In the genomic region with DNA sequence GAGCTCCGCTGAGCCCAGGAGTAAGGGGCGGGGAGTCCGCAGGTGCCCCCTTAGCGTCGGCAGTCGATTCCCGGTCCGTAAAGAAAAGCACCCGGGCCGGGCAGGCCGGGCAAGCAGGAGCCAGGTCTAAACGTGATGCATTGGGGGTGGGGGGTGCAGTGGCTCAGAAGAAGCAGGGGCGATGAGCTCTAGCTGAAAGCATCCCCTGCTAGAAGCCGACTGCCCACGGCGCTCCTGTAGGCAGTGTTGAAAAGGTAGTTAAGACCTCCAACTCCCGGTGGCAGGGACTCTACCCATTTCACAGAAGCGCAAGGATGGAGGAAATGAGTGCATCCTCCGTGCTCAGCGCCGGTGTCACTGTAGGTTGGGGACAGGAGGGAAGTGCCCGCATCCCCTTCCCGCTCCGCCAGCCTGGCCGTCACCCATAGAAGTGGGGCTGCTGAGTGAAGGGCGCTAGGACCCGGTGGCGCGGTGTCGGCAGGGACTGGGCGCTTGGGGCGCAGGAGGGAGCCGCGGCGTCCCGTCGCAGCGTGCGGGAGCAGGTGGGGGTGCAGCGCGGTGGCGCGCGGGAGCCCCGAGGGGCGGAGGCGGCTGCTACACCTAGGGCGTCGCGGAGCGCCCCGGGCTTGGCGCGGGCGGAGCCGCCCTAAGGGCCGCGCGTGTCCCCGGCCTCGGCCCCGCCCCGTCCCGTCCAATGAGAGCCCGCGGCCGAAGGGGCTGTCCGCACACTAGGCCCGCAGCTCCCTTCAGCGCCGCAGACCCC, we compare ENCODE assay signal across 8 cellular contexts. TPM values are rescaled to one million over a fixed set of nuclear protein-coding genes. Genes with fewer than 3 reads are reported as not detected.
A peak's percentile ranks its signal among the peaks of the same experiment; 100 is the strongest.
DNase-seq lines count a peak whose midpoint lies in the region; ATAC-seq, FAIRE-seq and TF ChIP-seq lines count a peak whose summit lies in the region.

A gene (plus strand): TSS at position 724 of the 763 bp plus-strand sequence. CDS start 298 bp downstream, outside the sequence.

- no peaks in the 10 kb centered on the region for H3K36me3 ChIP-seq in esophagus squamous epithelium
- no peaks in the 10 kb centered on the region for H3K36me3 ChIP-seq in neuron (ENCODE audit: insufficient read depth, low read length)
- H3K36me3 ChIP-seq in upper lobe of right lung, result no peaks in the 10 kb centered on the region

- H3K9me3 ChIP-seq in esophagus squamous epithelium (no peaks in the 10 kb centered on the region), neuron (ENCODE audit: low read length) (no peaks in the 10 kb centered on the region), upper lobe of right lung (no peaks in the 10 kb centered on the region)

- 0% methylated on average over 7 to 23 of the region's 71 CpGs for WGBS in esophagus squamous epithelium, 2 donors

- no peak for TF ChIP-seq POLR2A in esophagus squamous epithelium (IDR thresholded peaks at IDR 0.05)

- H3K27ac ChIP-seq in esophagus squamous epithelium (peak within 1 kb of the TSS; percentile 43 to 82 (median 67)), upper lobe of right lung (no peak within 1 kb of the TSS)

- intact Hi-C loops in esophagus squamous epithelium (cut with DNase I), result loop anchor here (10.0 kb wide), 1 partner anchor 196 kb away; a partner anchor contains a TSS
- intact Hi-C loops in upper lobe of right lung (cut with DNase I), result no loop called here

- H3K4me3 ChIP-seq in esophagus squamous epithelium, result peak within 1 kb of the TSS; percentile 51 to 75 (median 74)
- H3K4me3 ChIP-seq in neuron (ENCODE audit: low read length), result peak within 1 kb of the TSS; percentile 32
- H3K4me3 ChIP-seq in upper lobe of right lung, result peak within 1 kb of the TSS; percentile 56

- peak; percentile 67 for ATAC-seq in upper lobe of right lung
- ATAC-seq in GM18520 (IDR thresholded peaks at IDR 0.05; ENCODE audit: unreplicated experiment), result no peak

- H3K27me3 ChIP-seq in esophagus squamous epithelium, result peaks cover 0 to 50% (median 3%) of the 10 kb centered on the region in 4 donors
- peaks cover 10% of the 10 kb centered on the region for H3K27me3 ChIP-seq in neuron (ENCODE audit: insufficient read depth, low read length)
- H3K27me3 ChIP-seq in upper lobe of right lung, result peaks cover 26% of the 10 kb centered on the region

- H2AFZ ChIP-seq in neuron (ENCODE audit: low read depth, low read length), result peak within 1 kb of the TSS; percentile 71

- H3K4me1 ChIP-seq in esophagus squamous epithelium, result peaks cover 17 to 62% (median 26%) of the 10 kb centered on the region in 3 donors
- H3K4me1 ChIP-seq in neuron (ENCODE audit: insufficient read depth, low read length), result peaks cover 19% of the 10 kb centered on the region
- peaks cover 11% of the 10 kb centered on the region for H3K4me1 ChIP-seq in upper lobe of right lung

- DNase-seq in 8988T (peak; percentile 76), GM19239 (ENCODE audit: insufficient read length, low spot score) (peak; percentile 61), NCI-H1930 (lab: John Stamatoyannopoulos, UW) (peak; percentile 2 to 20), esophagus squamous epithelium (lab: John Stamatoyannopoulos, UW) (no peak), upper lobe of right lung (peak; percentile 74)
- peak; percentile 69 for DNase-seq in activated T-cell treated with anti-CD3 and anti-CD28 coated beads, Interleukin-2, amount 50 U/mL, for 1 hour

- no peak for FAIRE-seq in GM19239 (lab: Jason Lieb, UNC)

- TF ChIP-seq CTCF in esophagus squamous epithelium (IDR thresholded peaks at IDR 0.05) (no peak), upper lobe of right lung (IDR thresholded peaks at IDR 0.05) (no peak)

RNA-seq across cellular contexts. Expression of the gene that starts here (rescaled TPM):
- 10 to 100 TPM in 2 of 4 donors, 1 to 10 TPM in 2; 2.9 to 11.6 (median 8.2) TPM for total RNA-seq in esophagus squamous epithelium
- total RNA-seq in upper lobe of right lung, result 8.5 TPM
